18 cellular contexts compared by ENCODE assay signal in genomic region chr9:132181796-132182521, GRCh38. TPM values are rescaled to one million over a fixed set of nuclear protein-coding genes. Genes with fewer than 3 reads are reported as not detected.
DNase-seq lines count a peak whose midpoint lies in the region; ATAC-seq and TF ChIP-seq lines count a peak whose summit lies in the region.
"Had no signal": no experiment of that assay in that cellular context is flagged by ENCODE, and none has a peak within 500 bp of the region (broad histone marks: within the 10 kb centered on the region; RNA-seq: fewer than 3 reads in every experiment).

No MANE protein-coding gene starts in this region.

- ATAC-seq in heart right ventricle (peak; percentile 73 to 94 (median 86)), HG03520 (IDR thresholded peaks at IDR 0.05; ENCODE audit: unreplicated experiment) (no peak)
- ATAC-seq: activated CD4-positive, alpha-beta T cell treated with anti-CD3 and anti-CD28 coated beads for 36 hours; activated T-cell treated with anti-CD3 and anti-CD28 coated beads, Interleukin-2, amount 50 U/mL, for 72 hours; stimulated activated naive CD8-positive, alpha-beta T cell treated with anti-CD3 and anti-CD28 coated beads, Interleukin-15, amount 100 ng/mL, for 72 hours; T-cell had no signal

- no peak overlapping the region for H3K9ac ChIP-seq in SK-N-SH

- no peaks in the 10 kb centered on the region for H3F3A ChIP-seq in SK-N-SH (replicated peaks; ENCODE audit: insufficient read depth)

- H3K9me3 ChIP-seq in SK-N-SH (no peaks in the 10 kb centered on the region), heart right ventricle (no peaks in the 10 kb centered on the region)
- H3K9me3 ChIP-seq: prostate gland had no signal

- H3K4me3 ChIP-seq in SK-N-SH (ENCODE audit: low read depth in 2 of 2, low read length in 1 of 2) (no peak overlapping the region; a peak in 1 of 4 replicates), heart right ventricle (no peak overlapping the region)
- H3K4me3 ChIP-seq: prostate gland had no signal

- peak overlapping the region; percentile 30 to 99; a peak in 3 of 4 replicates for H3K27ac ChIP-seq in SK-N-SH (ENCODE audit: low read depth in 2 of 2, low read length in 1 of 2)
- peak overlapping the region in 5 of 10 donors; percentile 37 to 59 (median 55) for H3K27ac ChIP-seq in heart right ventricle
- H3K27ac ChIP-seq: prostate gland had no signal

- H3K4me1 ChIP-seq in SK-N-SH (ENCODE audit: control insufficient read depth in 1 of 2, insufficient read depth in 2 of 2, low read depth in 1 of 2, low read length in 1 of 2): peaks cover 0 to 63% of the 10 kb centered on the region in 2 experiments; a peak in 2 of 4 replicates
- peaks cover 0 to 26% (median 12%) of the 10 kb centered on the region in 9 donors for H3K4me1 ChIP-seq in heart right ventricle
- H3K4me1 ChIP-seq: prostate gland had no signal

- H3K79me2 ChIP-seq in SK-N-SH (ENCODE audit: insufficient read depth): no peaks in the 10 kb centered on the region

- peak; percentile 55 for DNase-seq in GM03348 (ENCODE audit: low spot score)
- peak; percentile 94 for DNase-seq in SK-N-SH
- peak in 1 of 2 donors; percentile 35 for DNase-seq in heart right ventricle
- DNase-seq in posterior cingulate gyrus: peak in 9 of 10 donors; percentile 56 to 95 (median 70)
- DNase-seq in COR-L47 (lab: John Stamatoyannopoulos, UW): no peak
- DNase-seq in central memory CD4-positive, alpha-beta T cell: no peak
- DNase-seq in NCI-H2029 (lab: John Stamatoyannopoulos, UW): no peak
- DNase-seq: activated CD4-positive, alpha-beta T cell treated with anti-CD3 and anti-CD28 coated beads for 36 hours; activated T-cell treated with anti-CD3 and anti-CD28 coated beads, Interleukin-2, amount 50 U/mL, for 72 hours; CD4-positive, alpha-beta memory T cell; HFFc6; NCI-H2107; OCI-M1; stimulated activated CD4-positive, alpha-beta T cell treated with anti-CD3 and anti-CD28 coated beads, Interleukin-4, amount 100 ng/mL, for 4 hours; stimulated activated naive CD8-positive, alpha-beta T cell treated with anti-CD3 and anti-CD28 coated beads, Interleukin-15, amount 100 ng/mL, for 72 hours; T-cell had no signal

- H3K9me2 ChIP-seq in SK-N-SH: no peaks in the 10 kb centered on the region

- peak in 1 of 2 experiments; percentile 92; a peak in 2 of 4 replicates for TF ChIP-seq EP300 in SK-N-SH (IDR thresholded peaks at IDR 0.05; ENCODE audit: borderline replicate concordance in 1 of 2, low read depth in 1 of 2, low read length in 1 of 2)

- H3K36me3 ChIP-seq in SK-N-SH (replicated peaks in 1 of 2; ENCODE audit: control insufficient read depth in 1 of 2, insufficient read depth in 2 of 2, low read length in 1 of 2) (no peaks in the 10 kb centered on the region), heart right ventricle (no peaks in the 10 kb centered on the region)
- H3K36me3 ChIP-seq: prostate gland had no signal

- no peaks in the 10 kb centered on the region for H4K20me1 ChIP-seq in SK-N-SH (ENCODE audit: insufficient read depth)

- H3K27me3 ChIP-seq in SK-N-SH (ENCODE audit: insufficient read depth): no peaks in the 10 kb centered on the region
- H3K27me3 ChIP-seq in heart right ventricle: peaks cover 0 to 23% (median 0%) of the 10 kb centered on the region in 7 donors

- no peak overlapping the region; the same call in 1 of the 2 replicates for H3K4me2 ChIP-seq in SK-N-SH

- CTCF ChIA-PET in SK-N-SH (lab: Yijun Ruan, JAX): interaction anchor here (0.9 to 7.7 kb wide), 14 partner anchors 9 to 230 kb away, joined by 3 to 93 read pairs (median 5); no protein-coding TSS in a partner anchor

- POLR2A ChIA-PET in SK-N-SH (lab: Yijun Ruan, JAX): interaction anchor here (0.9 to 1.7 kb wide), 4 partner anchors 9 to 58 kb away, joined by 3 to 5 read pairs (median 3); no protein-coding TSS in a partner anchor

- 26% methylated on average over 20 of the region's 22 CpGs for WGBS in SK-N-SH (ENCODE audit: low lambda C conversion rate)
- 28 to 35% methylated on average over 22 of the region's 22 CpGs for WGBS in heart right ventricle, 2 donors

- peak; percentile 33; the same call in 1 of the 2 replicates for TF ChIP-seq RAD21 in SK-N-SH (IDR thresholded peaks at IDR 0.05; ENCODE audit: low read length)

- TF ChIP-seq CTCF in SK-N-SH (IDR thresholded peaks at IDR 0.05) (no peak), heart right ventricle (IDR thresholded peaks at IDR 0.05) (no peak)

- no peak overlapping the region for H2AFZ ChIP-seq in SK-N-SH (ENCODE audit: low read depth)

- intact Hi-C loops in heart right ventricle (cut with DNase I) (no loop called here), posterior cingulate gyrus (cut with DNase I) (no loop called here)

TF ChIP-seq in SK-N-SH, 30 proteins besides CTCF, POLR2A, EP300 and RAD21:
- peak; percentile 86 for TF ChIP-seq RCOR1 (IDR thresholded peaks at IDR 0.05; ENCODE audit: low read length)
- TF ChIP-seq FOXJ3 (CRISPR knock-in tag; IDR thresholded peaks at IDR 0.05): peak; percentile 92
- TF ChIP-seq CHD2 (IDR thresholded peaks at IDR 0.05; ENCODE audit: low read length, partially characterized antibody): peak; percentile 94
- no peak for TF ChIP-seq FOXM1 (IDR thresholded peaks at IDR 0.05; ENCODE audit: low read depth)
- TF ChIP-seq SMC3 (IDR thresholded peaks at IDR 0.05; ENCODE audit: low read depth, low read length): peak; percentile 11; the same call in 1 of the 2 replicates
- TF ChIP-seq MEF2A (IDR thresholded peaks at IDR 0.05; ENCODE audit: borderline replicate concordance, low read depth): no peak
- peak; percentile 100 for TF ChIP-seq MXI1 (IDR thresholded peaks at IDR 0.05; ENCODE audit: low read depth, low read length)
- TF ChIP-seq GATA2 (CRISPR knock-in tag; IDR thresholded peaks at IDR 0.05): peak; percentile 33; the same call in 1 of the 2 replicates

RNA-seq across cellular contexts. Expression of gene NTNG2, which starts 20.1 kb away (rescaled TPM):
- polyA plus RNA-seq in SK-N-SH (2012; rRNA removed): 5.1 and 6.1 TPM in 2 replicates
- 1.8 and 3.6 TPM in 2 replicates for polyA plus RNA-seq in SK-N-SH (2012; cell fraction: cytosol; rRNA removed)
- 11.3 and 17.2 TPM in 2 replicates for polyA plus RNA-seq in SK-N-SH (2012; cell fraction: nucleus; rRNA removed)
- total RNA-seq in heart right ventricle: 1 to 10 TPM; 1.2 to 7.6 (median 2.9) TPM
- polyA plus RNA-seq in heart right ventricle: 1 to 10 TPM in 1 of 2 donors, under 1 TPM in 1; 0.29 to 2.4 TPM

Comparison
In these comparisons a context has a peak if more than half of its experiments do, and no peak if none do; other contexts are left out.
1. DNase-seq: peak in GM03348 (single experiment), SK-N-SH (single experiment) and posterior cingulate gyrus (9 of 10); none in COR-L47 (single experiment), central memory CD4-positive, alpha-beta T cell (single experiment) and NCI-H2029 (single experiment).